Comparison of ENCODE assay signal across 1 cellular context in the genomic region with DNA sequence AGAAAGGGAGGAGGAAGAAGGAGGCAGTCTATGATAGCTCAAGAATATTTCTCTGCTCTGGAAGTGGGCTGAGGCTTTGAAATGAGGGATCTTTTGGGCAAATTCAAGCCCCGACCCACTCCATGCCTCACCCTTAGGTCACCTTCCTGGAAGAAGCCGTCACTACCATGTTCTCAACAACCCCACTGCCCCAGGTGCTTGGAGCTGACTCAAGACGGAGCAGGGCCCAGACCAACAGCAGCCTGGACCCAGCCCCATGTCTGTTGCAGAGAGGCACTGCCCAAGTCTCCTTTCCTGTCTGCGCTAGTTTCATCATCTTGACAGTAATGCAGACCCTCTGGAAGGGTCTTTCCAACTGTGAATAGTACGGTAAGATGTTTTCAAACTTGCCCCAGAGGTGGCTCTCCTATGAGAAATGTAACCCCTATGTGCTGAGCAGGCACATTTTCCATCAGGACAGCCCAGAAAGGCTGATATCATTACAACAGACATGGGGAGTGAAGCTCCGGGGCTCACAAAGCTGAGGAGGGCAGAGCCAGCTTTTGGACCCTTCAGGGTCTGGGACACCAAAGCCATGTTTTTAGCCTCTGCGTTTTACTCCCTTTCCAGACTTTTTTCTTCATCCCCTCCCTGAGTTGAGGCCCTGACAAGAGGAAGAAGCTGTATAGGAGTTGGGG.
TF ChIP-seq lines count a peak whose summit lies in the region.

No MANE protein-coding gene starts in this region.

TF ChIP-seq in HepG2, 621 proteins besides CTCF, POLR2A, EP300 and RAD21 (continued from another document):
- TF ChIP-seq, protein P1, sequence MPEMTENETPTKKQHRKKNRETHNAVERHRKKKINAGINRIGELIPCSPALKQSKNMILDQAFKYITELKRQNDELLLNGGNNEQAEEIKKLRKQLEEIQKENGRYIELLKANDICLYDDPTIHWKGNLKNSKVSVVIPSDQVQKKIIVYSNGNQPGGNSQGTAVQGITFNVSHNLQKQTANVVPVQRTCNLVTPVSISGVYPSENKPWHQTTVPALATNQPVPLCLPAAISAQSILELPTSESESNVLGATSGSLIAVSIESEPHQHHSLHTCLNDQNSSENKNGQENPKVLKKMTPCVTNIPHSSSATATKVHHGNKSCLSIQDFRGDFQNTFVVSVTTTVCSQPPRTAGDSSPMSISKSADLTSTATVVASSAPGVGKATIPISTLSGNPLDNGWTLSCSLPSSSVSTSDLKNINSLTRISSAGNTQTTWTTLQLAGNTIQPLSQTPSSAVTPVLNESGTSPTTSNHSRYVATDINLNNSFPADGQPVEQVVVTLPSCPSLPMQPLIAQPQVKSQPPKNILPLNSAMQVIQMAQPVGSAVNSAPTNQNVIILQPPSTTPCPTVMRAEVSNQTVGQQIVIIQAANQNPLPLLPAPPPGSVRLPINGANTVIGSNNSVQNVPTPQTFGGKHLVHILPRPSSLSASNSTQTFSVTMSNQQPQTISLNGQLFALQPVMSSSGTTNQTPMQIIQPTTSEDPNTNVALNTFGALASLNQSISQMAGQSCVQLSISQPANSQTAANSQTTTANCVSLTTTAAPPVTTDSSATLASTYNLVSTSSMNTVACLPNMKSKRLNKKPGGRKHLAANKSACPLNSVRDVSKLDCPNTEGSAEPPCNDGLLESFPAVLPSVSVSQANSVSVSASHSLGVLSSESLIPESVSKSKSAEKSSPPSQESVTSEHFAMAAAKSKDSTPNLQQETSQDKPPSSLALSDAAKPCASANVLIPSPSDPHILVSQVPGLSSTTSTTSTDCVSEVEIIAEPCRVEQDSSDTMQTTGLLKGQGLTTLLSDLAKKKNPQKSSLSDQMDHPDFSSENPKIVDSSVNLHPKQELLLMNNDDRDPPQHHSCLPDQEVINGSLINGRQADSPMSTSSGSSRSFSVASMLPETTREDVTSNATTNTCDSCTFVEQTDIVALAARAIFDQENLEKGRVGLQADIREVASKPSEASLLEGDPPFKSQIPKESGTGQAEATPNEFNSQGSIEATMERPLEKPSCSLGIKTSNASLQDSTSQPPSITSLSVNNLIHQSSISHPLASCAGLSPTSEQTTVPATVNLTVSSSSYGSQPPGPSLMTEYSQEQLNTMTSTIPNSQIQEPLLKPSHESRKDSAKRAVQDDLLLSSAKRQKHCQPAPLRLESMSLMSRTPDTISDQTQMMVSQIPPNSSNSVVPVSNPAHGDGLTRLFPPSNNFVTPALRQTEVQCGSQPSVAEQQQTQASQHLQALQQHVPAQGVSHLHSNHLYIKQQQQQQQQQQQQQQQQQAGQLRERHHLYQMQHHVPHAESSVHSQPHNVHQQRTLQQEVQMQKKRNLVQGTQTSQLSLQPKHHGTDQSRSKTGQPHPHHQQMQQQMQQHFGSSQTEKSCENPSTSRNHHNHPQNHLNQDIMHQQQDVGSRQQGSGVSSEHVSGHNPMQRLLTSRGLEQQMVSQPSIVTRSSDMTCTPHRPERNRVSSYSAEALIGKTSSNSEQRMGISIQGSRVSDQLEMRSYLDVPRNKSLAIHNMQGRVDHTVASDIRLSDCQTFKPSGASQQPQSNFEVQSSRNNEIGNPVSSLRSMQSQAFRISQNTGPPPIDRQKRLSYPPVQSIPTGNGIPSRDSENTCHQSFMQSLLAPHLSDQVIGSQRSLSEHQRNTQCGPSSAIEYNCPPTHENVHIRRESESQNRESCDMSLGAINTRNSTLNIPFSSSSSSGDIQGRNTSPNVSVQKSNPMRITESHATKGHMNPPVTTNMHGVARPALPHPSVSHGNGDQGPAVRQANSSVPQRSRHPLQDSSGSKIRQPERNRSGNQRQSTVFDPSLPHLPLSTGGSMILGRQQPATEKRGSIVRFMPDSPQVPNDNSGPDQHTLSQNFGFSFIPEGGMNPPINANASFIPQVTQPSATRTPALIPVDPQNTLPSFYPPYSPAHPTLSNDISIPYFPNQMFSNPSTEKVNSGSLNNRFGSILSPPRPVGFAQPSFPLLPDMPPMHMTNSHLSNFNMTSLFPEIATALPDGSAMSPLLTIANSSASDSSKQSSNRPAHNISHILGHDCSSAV (CRISPR knock-in tag; IDR thresholded peaks at IDR 0.05; ENCODE audit: borderline replicate concordance), result no peak
TF ChIP-seq in HepG2: peak in this region for 2.
